Comparison of ENCODE assay signal across 16 cellular contexts in genomic region chr3:119669906-119670570, GRCh38. TPM values are rescaled to one million over a fixed set of nuclear protein-coding genes. Genes with fewer than 3 reads are reported as not detected.
DNase-seq lines count a peak whose midpoint lies in the region; ATAC-seq, FAIRE-seq and TF ChIP-seq lines count a peak whose summit lies in the region.
"Had no signal": no experiment of that assay in that cellular context is flagged by ENCODE, and none has a peak within 500 bp of the region (broad histone marks: within the 10 kb centered on the region; RNA-seq: fewer than 3 reads in every experiment).

No MANE protein-coding gene starts in this region.

- H3K4me1 Mint-ChIP-seq in CD4-positive, alpha-beta T cell (ENCODE audit: low read depth): peaks cover 25% of the 10 kb centered on the region

- intact Hi-C loops in CD4-positive, alpha-beta T cell (cut with DNase I, micrococcal nuclease): loop anchor here in 1 of 2 experiments (10.0 kb wide), 1 partner anchor 425 kb away; the partner anchor contains the start of gene GSK3B
- intact Hi-C loops in sciatic nerve (cut with DNase I): no loop called here

- H3K27ac ChIP-seq in CD4-positive, alpha-beta T cell (ENCODE audit: low read depth, low read length): no peak overlapping the region
- H3K27ac ChIP-seq: BLaER1, Peyer's patch had no signal

- peaks cover 78% of the 10 kb centered on the region for H3K36me3 Mint-ChIP-seq in CD4-positive, alpha-beta T cell (ENCODE audit: low read depth)

- POLR2A ChIA-PET in CD4-positive, alpha-beta T cell (lab: Charles Lee): no interaction called here

- no peak for DNase-seq in CD4-positive, alpha-beta T cell
- no peak for DNase-seq in GM19239 (ENCODE audit: insufficient read length, low spot score)
- peak; percentile 34 to 58 for DNase-seq in cardiac fibroblast (ENCODE audit: low read depth in 2 of 2)
- peak; percentile 34 for DNase-seq in myocyte (ENCODE audit: low read depth)
- no peak for DNase-seq in GM20000 (ENCODE audit: low spot score)
- no peak for DNase-seq in ecto neural progenitor cell (ENCODE audit: low spot score)
- DNase-seq in DMS53 treated with DMSO at 0.1 percent for 48 hours (lab: John Stamatoyannopoulos, UW; ENCODE audit: unreplicated experiment): no peak
- DNase-seq in sciatic nerve (ENCODE audit: low spot score): no peak
- DNase-seq: NCI-H2029; NCI-H69; nephron progenitor cell; Peyer's patch; stimulated activated CD4-positive, alpha-beta T cell treated with anti-CD3 and anti-CD28 coated beads, Interleukin-4, amount 100 ng/mL, for 24 hours had no signal

- H3K27me3 ChIP-seq in CD4-positive, alpha-beta T cell (ENCODE audit: control insufficient read depth, insufficient read depth, low read length): no peaks in the 10 kb centered on the region
- H3K27me3 ChIP-seq: BLaER1, Peyer's patch had no signal

- no peak for TF ChIP-seq CTCF in CD4-positive, alpha-beta T cell (IDR thresholded peaks at IDR 0.05)
- TF ChIP-seq CTCF in cardiac fibroblast (IDR thresholded peaks at IDR 0.05; ENCODE audit: low read depth, low read length) (no peak), GM20000 (IDR thresholded peaks at IDR 0.05; ENCODE audit: extremely low read depth, missing control alignments) (no peak)

- FAIRE-seq in GM19239 (lab: Jason Lieb, UNC): peak; percentile 21
- FAIRE-seq: H1 had no signal

- no peaks in the 10 kb centered on the region for H3K9me3 ChIP-seq in CD4-positive, alpha-beta T cell (ENCODE audit: control insufficient read depth, low read length)
- H3K9me3 ChIP-seq: BLaER1, Peyer's patch had no signal

- peak overlapping the region; percentile 78 for H3K27ac Mint-ChIP-seq in CD4-positive, alpha-beta T cell
- H3K27ac Mint-ChIP-seq: nephron progenitor cell had no signal

- CTCF ChIA-PET in CD4-positive, alpha-beta T cell (lab: Charles Lee): no interaction called here

- no peak for ATAC-seq in CD4-positive, alpha-beta T cell (ENCODE audit: poor library complexity)
- ATAC-seq in sciatic nerve: no peak

- H3K27me3 Mint-ChIP-seq in CD4-positive, alpha-beta T cell: no peaks in the 10 kb centered on the region

- H3K4me3 Mint-ChIP-seq in CD4-positive, alpha-beta T cell: no peak overlapping the region
- H3K4me3 Mint-ChIP-seq: nephron progenitor cell had no signal

- H3K9me3 Mint-ChIP-seq in CD4-positive, alpha-beta T cell: no peaks in the 10 kb centered on the region
- H3K9me3 Mint-ChIP-seq: nephron progenitor cell had no signal

- no peak overlapping the region for H3K4me3 ChIP-seq in cardiac fibroblast (replicated peaks in 1 of 2; ENCODE audit: low read depth in 2 of 2, low read length in 2 of 2)
- H3K4me3 ChIP-seq: BLaER1, coronary artery, Peyer's patch had no signal

RNA-seq across cellular contexts. Expression of gene COX17, which starts 7.2 kb away (rescaled TPM):
- 10 to 100 TPM; 24.6 to 26.3 TPM for total RNA-seq in CD4-positive, alpha-beta T cell
- total RNA-seq in myocyte (48.2 and 62.2 TPM in 2 replicates), sciatic nerve (38.8 TPM)
- polyA plus RNA-seq in myocyte (2012): 119 TPM

RNA-seq across cellular contexts. Expression of gene POPDC2, which starts 9.6 kb away (rescaled TPM):
- total RNA-seq in CD4-positive, alpha-beta T cell: 1 to 10 TPM; 2.6 to 3.5 TPM
- total RNA-seq in myocyte: 3.5 and 4.2 TPM in 2 replicates
- polyA plus RNA-seq in myocyte (2012): 8.4 TPM
- 4.9 TPM for total RNA-seq in sciatic nerve

RNA-seq across cellular contexts. Expression of gene CFAP91, which starts 32.8 kb away (rescaled TPM):
- not detected for total RNA-seq in CD4-positive, alpha-beta T cell
- total RNA-seq in myocyte (0.45 and 0.78 TPM in 2 replicates), sciatic nerve (17.3 TPM)
- polyA plus RNA-seq in myocyte (2012): 0.45 TPM

Comparison
In these comparisons a context has a peak if more than half of its experiments do, and no peak if none do; other contexts are left out.
1. DNase-seq: peak in cardiac fibroblast (2 of 2) and myocyte (single experiment); none in CD4-positive, alpha-beta T cell (0 of 10), GM19239 (single experiment), GM20000 (single experiment), ecto neural progenitor cell (single experiment), DMS53 treated with DMSO at 0.1 percent for 48 hours (single experiment) and sciatic nerve (single experiment).
2. RNA of gene CFAP91, which starts 32.8 kb away (total RNA-seq): 17.3 TPM in sciatic nerve (single experiment); 0.45 to 0.78 TPM in myocyte and not detected in CD4-positive, alpha-beta T cell; every median in the first group is over 10 times any median in the second.